ENCODE assay signal across 8 cellular contexts in the genomic region with DNA sequence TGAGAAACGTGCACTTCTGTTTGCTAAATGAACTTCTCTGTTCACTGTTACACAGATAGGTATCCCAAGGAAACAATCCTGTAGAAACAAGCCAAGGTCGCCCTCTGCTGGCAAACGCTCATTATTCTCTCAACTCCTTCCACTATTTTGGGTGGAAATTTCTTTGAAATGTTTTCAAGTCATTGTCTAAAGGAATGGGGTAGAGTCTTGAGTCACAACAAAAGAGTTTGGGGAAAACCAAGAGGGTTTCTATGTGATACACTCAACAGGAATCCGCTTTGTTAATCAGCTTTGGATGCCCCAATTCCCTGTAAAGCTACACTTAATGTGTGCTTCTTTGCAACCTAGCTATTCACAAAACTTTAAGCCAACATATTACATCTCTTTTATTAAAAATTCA. TPM values are rescaled to one million over a fixed set of nuclear protein-coding genes. Genes with fewer than 3 reads are reported as not detected.
DNase-seq lines count a peak whose midpoint lies in the region; ATAC-seq and TF ChIP-seq lines count a peak whose summit lies in the region.

No MANE protein-coding gene starts in this region.

- H3K4me2 ChIP-seq in GM23338: no peak overlapping the region

- no peaks in the 10 kb centered on the region for H4K20me1 ChIP-seq in GM23338 (replicated peaks; ENCODE audit: insufficient read depth)

- H3K27ac ChIP-seq in GM23338 (ENCODE audit: low read depth): no peak overlapping the region

- no peak overlapping the region for H2AFZ ChIP-seq in GM23338

- no peaks in the 10 kb centered on the region for H3K9me2 ChIP-seq in GM23338 (ENCODE audit: insufficient read depth)

- H3K4me3 Mint-ChIP-seq in GM23338: no peak overlapping the region
- H3K4me3 Mint-ChIP-seq in activated CD4-positive, alpha-beta T cell treated with anti-CD3 and anti-CD28 coated beads, Interleukin-2, amount 10 ng/mL, durations not matched to agents 24 days and 14 days: no peak overlapping the region

- H3K27me3 ChIP-seq in GM23338 (ENCODE audit: insufficient read depth): 0 out of 2 replicates have a peak, but pooled peaks cover 6% of the 10 kb centered on the region

- no peaks in the 10 kb centered on the region; the same call in 2 of the 3 replicates for H3K4me1 Mint-ChIP-seq in GM23338
- H3K4me1 Mint-ChIP-seq in activated CD4-positive, alpha-beta T cell treated with anti-CD3 and anti-CD28 coated beads, Interleukin-2, amount 10 ng/mL, durations not matched to agents 24 days and 14 days: peaks cover 13% of the 10 kb centered on the region

- peak; percentile 58 for DNase-seq in AG20443 (ENCODE audit: low spot score)
- DNase-seq in GM23338 (ENCODE audit: low spot score): peak; percentile 88
- DNase-seq in NCI-H345 (lab: John Stamatoyannopoulos, UW): peak; percentile 70
- peak; percentile 92 for DNase-seq in activated CD4-positive, alpha-beta T cell treated with anti-CD3 and anti-CD28 coated beads, Interleukin-2, amount 10 ng/mL, durations not matched to agents 24 days and 14 days
- DNase-seq in dermis blood vessel endothelial cell: peak; percentile 80
- DNase-seq in lung microvascular endothelial cell (ENCODE audit: low read depth in 2 of 2): peak; percentile 63 to 73
- peak; percentile 52 to 67 for DNase-seq in stimulated activated CD8-positive, alpha-beta memory T cell treated with anti-CD3 and anti-CD28 coated beads, Interleukin-2, amount 100 ng/mL, for 48 hours (ENCODE audit: low read depth in 2 of 2)

- H3K79me2 ChIP-seq in GM23338 (replicated peaks; ENCODE audit: insufficient read depth): peaks cover 3% of the 10 kb centered on the region

- H3K36me3 Mint-ChIP-seq in GM23338 (ENCODE audit: low read depth): no peaks in the 10 kb centered on the region
- no peaks in the 10 kb centered on the region for H3K36me3 Mint-ChIP-seq in activated CD4-positive, alpha-beta T cell treated with anti-CD3 and anti-CD28 coated beads, Interleukin-2, amount 10 ng/mL, durations not matched to agents 24 days and 14 days (ENCODE audit: low read depth)

- ATAC-seq in GM23338 (peak; percentile 47), HG02642 (IDR thresholded peaks at IDR 0.05; ENCODE audit: poor library complexity, unreplicated experiment) (no peak)

- H3K4me1 ChIP-seq in GM23338 (ENCODE audit: insufficient read depth): no peaks in the 10 kb centered on the region

- peaks cover 2% of the 10 kb centered on the region; the same call in 1 of the 3 replicates for H3K9me3 Mint-ChIP-seq in GM23338
- H3K9me3 Mint-ChIP-seq in activated CD4-positive, alpha-beta T cell treated with anti-CD3 and anti-CD28 coated beads, Interleukin-2, amount 10 ng/mL, durations not matched to agents 24 days and 14 days: no peaks in the 10 kb centered on the region

- TF ChIP-seq CTCF in GM23338 (conservative IDR thresholded peaks at IDR 0.05; ENCODE audit: low read depth in 2 of 2): peak; percentile 85 to 95

- no peaks in the 10 kb centered on the region for H3K36me3 ChIP-seq in GM23338 (ENCODE audit: insufficient read depth)

- no peaks in the 10 kb centered on the region for H3F3A ChIP-seq in GM23338 (replicated peaks; ENCODE audit: low read depth)

- no peak overlapping the region for H3K27ac Mint-ChIP-seq in GM23338
- H3K27ac Mint-ChIP-seq in activated CD4-positive, alpha-beta T cell treated with anti-CD3 and anti-CD28 coated beads, Interleukin-2, amount 10 ng/mL, durations not matched to agents 24 days and 14 days: no peak overlapping the region

- H3K4me3 ChIP-seq in GM23338: no peak overlapping the region

- intact Hi-C loops in activated CD4-positive, alpha-beta T cell treated with anti-CD3 and anti-CD28 coated beads, Interleukin-2, amount 10 ng/mL, durations not matched to agents 24 days and 14 days (cut with micrococcal nuclease): loop anchor here (1.0 kb wide), 2 partner anchors 254 to 796 kb away; no protein-coding TSS in a partner anchor

- peaks cover 5% of the 10 kb centered on the region for H3K27me3 Mint-ChIP-seq in GM23338 (ENCODE audit: insufficient read depth, low read depth, poor library complexity)
- H3K27me3 Mint-ChIP-seq in activated CD4-positive, alpha-beta T cell treated with anti-CD3 and anti-CD28 coated beads, Interleukin-2, amount 10 ng/mL, durations not matched to agents 24 days and 14 days: peaks cover 28% of the 10 kb centered on the region

TF ChIP-seq in GM23338, 12 proteins besides CTCF, POLR2A, EP300 and RAD21 (continues in another document):
- TF ChIP-seq EZH2phosphoT487 (IDR thresholded peaks at IDR 0.05; ENCODE audit: unreplicated experiment): no peak
- TF ChIP-seq REST (IDR thresholded peaks at IDR 0.05; ENCODE audit: unreplicated experiment): no peak

RNA-seq across cellular contexts. Expression of gene RAE1, which starts 4.6 kb away (rescaled TPM):
- 43.3 and 59.7 TPM in 2 replicates for total RNA-seq in GM23338 (2014; rRNA removed; shearing (Covaris generic))
- polyA plus RNA-seq in GM23338 (2016; fragmentation: Nextera tagmentation; extraction: Ambion mirVana): 33.0 and 35.4 TPM in 2 replicates
- total RNA-seq in activated CD4-positive, alpha-beta T cell treated with anti-CD3 and anti-CD28 coated beads, Interleukin-2, amount 10 ng/mL, durations not matched to agents 24 days and 14 days: 58.2 and 63.4 TPM in 2 replicates
- total RNA-seq in dermis blood vessel endothelial cell: 41.4 and 56.3 TPM in 2 replicates
- total RNA-seq in lung microvascular endothelial cell: 15.0 and 16.7 TPM in 2 replicates

RNA-seq across cellular contexts. Expression of gene SPO11, which starts 16.9 kb away (rescaled TPM):
- not detected in 2 replicates for total RNA-seq in GM23338 (2014; rRNA removed; shearing (Covaris generic))
- not detected in 2 replicates for polyA plus RNA-seq in GM23338 (2016; fragmentation: Nextera tagmentation; extraction: Ambion mirVana)
- total RNA-seq in activated CD4-positive, alpha-beta T cell treated with anti-CD3 and anti-CD28 coated beads, Interleukin-2, amount 10 ng/mL, durations not matched to agents 24 days and 14 days: not detected in 2 replicates
- total RNA-seq in dermis blood vessel endothelial cell (not detected in 2 replicates), lung microvascular endothelial cell (not detected in 2 replicates)

RNA-seq across cellular contexts. Expression of gene RBM38, which starts 44.7 kb away (rescaled TPM):
- 77.6 and 80.5 TPM in 2 replicates for total RNA-seq in GM23338 (2014; rRNA removed; shearing (Covaris generic))
- 22.9 and 32.6 TPM in 2 replicates for polyA plus RNA-seq in GM23338 (2016; fragmentation: Nextera tagmentation; extraction: Ambion mirVana)
- total RNA-seq in activated CD4-positive, alpha-beta T cell treated with anti-CD3 and anti-CD28 coated beads, Interleukin-2, amount 10 ng/mL, durations not matched to agents 24 days and 14 days: 100 and 103 TPM in 2 replicates
- total RNA-seq in dermis blood vessel endothelial cell: 13.8 and 21.6 TPM in 2 replicates
- total RNA-seq in lung microvascular endothelial cell: 10.2 and 11.7 TPM in 2 replicates
